Comparison of ENCODE assay signal across 28 cellular contexts in genomic region chr3:20608054-20608738, GRCh38.
A peak's percentile ranks its signal among the peaks of the same experiment; 100 is the strongest.
DNase-seq lines count a peak whose midpoint lies in the region; ATAC-seq, FAIRE-seq and TF ChIP-seq lines count a peak whose summit lies in the region.
"Had no signal": no experiment of that assay in that cellular context is flagged by ENCODE, and none has a peak within 500 bp of the region (broad histone marks: within the 10 kb centered on the region; RNA-seq: fewer than 3 reads in every experiment).

No MANE protein-coding gene starts in this region.

- H3K9ac ChIP-seq in NT2/D1 (ENCODE audit: insufficient read length, low read depth) (no peak overlapping the region), astrocyte (ENCODE audit: low read length) (no peak overlapping the region), colonic mucosa (ENCODE audit: low read depth in 2 of 2, low read length in 2 of 2) (no peak overlapping the region)

- intact Hi-C loops in colonic mucosa (cut with DNase I), result no loop called here

- no peak for ATAC-seq in GM18873 (IDR thresholded peaks at IDR 0.05; ENCODE audit: low FRiP score, unreplicated experiment)
- ATAC-seq: left colon; stimulated activated naive CD8-positive, alpha-beta T cell treated with anti-CD3 and anti-CD28 coated beads, Interleukin-15, amount 100 ng/mL, for 72 hours had no signal

- H3K27me3 ChIP-seq in NT2/D1 (ENCODE audit: insufficient read depth, insufficient read length) (no peaks in the 10 kb centered on the region), astrocyte (ENCODE audit: insufficient read depth, low read length) (no peaks in the 10 kb centered on the region), colonic mucosa (no peaks in the 10 kb centered on the region)
- H3K27me3 ChIP-seq: neutrophil, vagina had no signal

- H3K9me3 ChIP-seq in NT2/D1 (ENCODE audit: insufficient read depth, low read length) (peaks cover 27% of the 10 kb centered on the region), astrocyte (ENCODE audit: insufficient read depth, low read depth, low read length) (no peaks in the 10 kb centered on the region), colonic mucosa (no peaks in the 10 kb centered on the region)
- H3K9me3 ChIP-seq: neutrophil, prostate gland had no signal

- H4K20me1 ChIP-seq in astrocyte (ENCODE audit: insufficient read depth, low read length), result no peaks in the 10 kb centered on the region

- DNase-seq in DMS53 (lab: John Stamatoyannopoulos, UW) (peak; percentile 64), DMS53 treated with DMSO at 0.1 percent for 48 hours (lab: John Stamatoyannopoulos, UW; ENCODE audit: unreplicated experiment) (no peak), H4 (ENCODE audit: low spot score) (peak; percentile 4), NT2/D1 (ENCODE audit: low read depth, low spot score) (peak; percentile 6), astrocyte (ENCODE audit: low read depth) (no peak), UCSD-AML1 (lab: John Stamatoyannopoulos, UW; ENCODE audit: unreplicated experiment) (no peak), colonic mucosa (no peak)
- DNase-seq: activated CD4-positive, alpha-beta T cell treated with anti-CD3 and anti-CD28 coated beads for 48 hours; activated CD8-positive, alpha-beta memory T cell treated with anti-CD3 and anti-CD28 coated beads for 24 hours; activated gamma-delta T cell; GOT3; IMR-90; left colon; mesenchymal stem cell; NCI-H1092 treated with DMSO at 0.1 percent for 48 hours; NCI-H2081 treated with DMSO at 0.1 percent for 48 hours; NCI-H446 treated with DMSO at 0.1 percent for 48 hours; NK-92 treated with Interleukin-12 subunit alpha and Interleukin-12 subunit beta, amount 100 ng/mL, for 24 hours; stimulated activated naive CD8-positive, alpha-beta T cell treated with anti-CD3 and anti-CD28 coated beads, Interleukin-15, amount 100 ng/mL, for 72 hours; T-helper 2 cell had no signal

- H3K4me3 Mint-ChIP-seq in astrocyte (ENCODE audit: unreplicated experiment), result no peak overlapping the region
- H3K4me3 Mint-ChIP-seq: stimulated activated naive CD8-positive, alpha-beta T cell treated with anti-CD3 and anti-CD28 coated beads, Interleukin-15, amount 100 ng/mL, for 72 hours had no signal

- peak overlapping the region; percentile 38 for H3K27ac Mint-ChIP-seq in astrocyte (ENCODE audit: unreplicated experiment)
- H3K27ac Mint-ChIP-seq: stimulated activated naive CD8-positive, alpha-beta T cell treated with anti-CD3 and anti-CD28 coated beads, Interleukin-15, amount 100 ng/mL, for 72 hours had no signal

- no peaks in the 10 kb centered on the region for H3K4me1 Mint-ChIP-seq in astrocyte (ENCODE audit: low read depth, unreplicated experiment)
- H3K4me1 Mint-ChIP-seq: stimulated activated naive CD8-positive, alpha-beta T cell treated with anti-CD3 and anti-CD28 coated beads, Interleukin-15, amount 100 ng/mL, for 72 hours had no signal

- no peak for TF ChIP-seq CTCF in astrocyte (IDR thresholded peaks at IDR 0.05; ENCODE audit: insufficient read depth, low read depth, low read length)
- no peak for TF ChIP-seq CTCF in colonic mucosa (IDR thresholded peaks at IDR 0.05)

- H3K27ac ChIP-seq in astrocyte (ENCODE audit: low read depth, low read length) (no peak overlapping the region), colonic mucosa (no peak overlapping the region)
- H3K27ac ChIP-seq: 22Rv1, neutrophil, prostate gland, SK-N-MC, vagina had no signal

- H3K79me2 ChIP-seq in astrocyte (ENCODE audit: insufficient read depth, low read length), result no peaks in the 10 kb centered on the region

- H3K36me3 ChIP-seq in NT2/D1 (ENCODE audit: insufficient read depth, insufficient read length, low read length) (no peaks in the 10 kb centered on the region), astrocyte (ENCODE audit: insufficient read depth, low read length) (no peaks in the 10 kb centered on the region), colonic mucosa (no peaks in the 10 kb centered on the region)
- H3K36me3 ChIP-seq: neutrophil, prostate gland, vagina had no signal

- H3K36me3 Mint-ChIP-seq in astrocyte (ENCODE audit: low read depth, unreplicated experiment), result no peaks in the 10 kb centered on the region

- H3K9me3 Mint-ChIP-seq in astrocyte (ENCODE audit: unreplicated experiment), result peaks cover 26% of the 10 kb centered on the region

- no peak overlapping the region for H3K4me2 ChIP-seq in astrocyte (ENCODE audit: low read length)

- no peak for FAIRE-seq in astrocyte (lab: Jason Lieb, UNC)
- FAIRE-seq: frontal cortex, RCC 7860 had no signal

- H3K4me3 ChIP-seq in NT2/D1 (ENCODE audit: insufficient read length, low read depth), result no peak overlapping the region
- no peak overlapping the region for H3K4me3 ChIP-seq in astrocyte (ENCODE audit: insufficient read depth, low read depth, low read length)
- H3K4me3 ChIP-seq in colonic mucosa, result no peak overlapping the region
- H3K4me3 ChIP-seq: prostate gland, SK-N-MC, vagina had no signal

- no peaks in the 10 kb centered on the region for H3K27me3 Mint-ChIP-seq in astrocyte (ENCODE audit: low read depth, unreplicated experiment)
- H3K27me3 Mint-ChIP-seq: stimulated activated naive CD8-positive, alpha-beta T cell treated with anti-CD3 and anti-CD28 coated beads, Interleukin-15, amount 100 ng/mL, for 72 hours had no signal

- H3K4me1 ChIP-seq in NT2/D1 (ENCODE audit: insufficient read depth, insufficient read length) (no peaks in the 10 kb centered on the region), astrocyte (ENCODE audit: insufficient read depth, low read length) (no peaks in the 10 kb centered on the region), colonic mucosa (no peaks in the 10 kb centered on the region)
- H3K4me1 ChIP-seq: prostate gland, vagina had no signal

- no peak overlapping the region for H2AFZ ChIP-seq in astrocyte (ENCODE audit: low read depth, low read length)

Comparison
In these comparisons a context has a peak if more than half of its experiments do, and no peak if none do; other contexts are left out.
1. DNase-seq: peak in DMS53 (single experiment), H4 (single experiment) and NT2/D1 (single experiment); none in DMS53 treated with DMSO at 0.1 percent for 48 hours (single experiment), astrocyte (single experiment), UCSD-AML1 (single experiment) and colonic mucosa (single experiment).